In the genomic region with DNA sequence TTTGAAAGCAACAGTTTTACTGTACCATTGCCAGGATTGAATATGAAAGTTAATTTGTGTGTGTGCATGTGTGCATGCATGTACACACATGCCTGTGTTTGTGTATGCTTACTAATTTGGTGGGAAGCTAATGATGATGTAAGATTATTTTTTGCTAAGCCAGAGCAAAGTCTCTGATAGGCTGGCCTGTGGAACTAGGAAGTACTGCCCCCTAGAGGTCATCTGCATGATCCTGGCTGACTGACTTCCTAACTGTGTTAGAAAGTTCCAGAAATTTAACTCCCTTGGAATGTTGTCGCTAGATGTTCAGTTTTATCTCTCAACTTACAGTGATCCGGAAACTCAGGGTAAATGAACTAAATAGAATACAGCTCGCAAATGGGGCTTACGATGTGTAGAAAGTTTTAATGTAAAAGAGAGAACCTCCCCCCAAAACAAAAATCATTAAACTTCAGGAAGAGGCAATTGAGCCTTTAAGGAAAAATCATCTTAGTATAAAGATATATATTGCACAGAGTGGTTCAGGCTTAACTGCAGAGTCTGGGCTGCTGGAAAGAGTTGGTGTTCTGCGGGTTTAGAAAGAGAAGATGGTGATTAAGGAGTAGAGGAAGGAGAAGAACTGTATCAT, we compare ENCODE assay signal across 1 cellular context.
TF ChIP-seq lines count a peak whose summit lies in the region.

No MANE protein-coding gene starts in this region.

TF ChIP-seq in WTC11, 78 proteins besides CTCF, POLR2A, EP300 and RAD21 (continued from another document):
- TF ChIP-seq JAZF1 (CRISPR knock-in tag; IDR thresholded peaks at IDR 0.05) = no peak
- no peak for TF ChIP-seq ZNF423 (CRISPR knock-in tag; IDR thresholded peaks at IDR 0.05)
- no peak for TF ChIP-seq CBFB (CRISPR knock-in tag; IDR thresholded peaks at IDR 0.05; ENCODE audit: low read depth)
- TF ChIP-seq, protein P1, sequence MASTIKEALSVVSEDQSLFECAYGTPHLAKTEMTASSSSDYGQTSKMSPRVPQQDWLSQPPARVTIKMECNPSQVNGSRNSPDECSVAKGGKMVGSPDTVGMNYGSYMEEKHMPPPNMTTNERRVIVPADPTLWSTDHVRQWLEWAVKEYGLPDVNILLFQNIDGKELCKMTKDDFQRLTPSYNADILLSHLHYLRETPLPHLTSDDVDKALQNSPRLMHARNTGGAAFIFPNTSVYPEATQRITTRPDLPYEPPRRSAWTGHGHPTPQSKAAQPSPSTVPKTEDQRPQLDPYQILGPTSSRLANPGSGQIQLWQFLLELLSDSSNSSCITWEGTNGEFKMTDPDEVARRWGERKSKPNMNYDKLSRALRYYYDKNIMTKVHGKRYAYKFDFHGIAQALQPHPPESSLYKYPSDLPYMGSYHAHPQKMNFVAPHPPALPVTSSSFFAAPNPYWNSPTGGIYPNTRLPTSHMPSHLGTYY (CRISPR knock-in tag; IDR thresholded peaks at IDR 0.05) = no peak
- no peak for TF ChIP-seq ZNF281 (CRISPR knock-in tag; IDR thresholded peaks at IDR 0.05)
- no peak for TF ChIP-seq AFF4 (CRISPR knock-in tag; IDR thresholded peaks at IDR 0.05; ENCODE audit: borderline replicate concordance)
- no peak for TF ChIP-seq PRDM15 (CRISPR knock-in tag; IDR thresholded peaks at IDR 0.05)
- no peak for TF ChIP-seq HMGA2 (CRISPR knock-in tag; IDR thresholded peaks at IDR 0.05)
- no peak for TF ChIP-seq NFYB (CRISPR knock-in tag; conservative IDR thresholded peaks at IDR 0.05; ENCODE audit: low read depth)
- TF ChIP-seq, protein P2, sequence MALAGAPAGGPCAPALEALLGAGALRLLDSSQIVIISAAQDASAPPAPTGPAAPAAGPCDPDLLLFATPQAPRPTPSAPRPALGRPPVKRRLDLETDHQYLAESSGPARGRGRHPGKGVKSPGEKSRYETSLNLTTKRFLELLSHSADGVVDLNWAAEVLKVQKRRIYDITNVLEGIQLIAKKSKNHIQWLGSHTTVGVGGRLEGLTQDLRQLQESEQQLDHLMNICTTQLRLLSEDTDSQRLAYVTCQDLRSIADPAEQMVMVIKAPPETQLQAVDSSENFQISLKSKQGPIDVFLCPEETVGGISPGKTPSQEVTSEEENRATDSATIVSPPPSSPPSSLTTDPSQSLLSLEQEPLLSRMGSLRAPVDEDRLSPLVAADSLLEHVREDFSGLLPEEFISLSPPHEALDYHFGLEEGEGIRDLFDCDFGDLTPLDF (CRISPR knock-in tag; IDR thresholded peaks at IDR 0.05) = no peak
TF ChIP-seq in WTC11: peak in this region for 0.
